In the genomic region with DNA sequence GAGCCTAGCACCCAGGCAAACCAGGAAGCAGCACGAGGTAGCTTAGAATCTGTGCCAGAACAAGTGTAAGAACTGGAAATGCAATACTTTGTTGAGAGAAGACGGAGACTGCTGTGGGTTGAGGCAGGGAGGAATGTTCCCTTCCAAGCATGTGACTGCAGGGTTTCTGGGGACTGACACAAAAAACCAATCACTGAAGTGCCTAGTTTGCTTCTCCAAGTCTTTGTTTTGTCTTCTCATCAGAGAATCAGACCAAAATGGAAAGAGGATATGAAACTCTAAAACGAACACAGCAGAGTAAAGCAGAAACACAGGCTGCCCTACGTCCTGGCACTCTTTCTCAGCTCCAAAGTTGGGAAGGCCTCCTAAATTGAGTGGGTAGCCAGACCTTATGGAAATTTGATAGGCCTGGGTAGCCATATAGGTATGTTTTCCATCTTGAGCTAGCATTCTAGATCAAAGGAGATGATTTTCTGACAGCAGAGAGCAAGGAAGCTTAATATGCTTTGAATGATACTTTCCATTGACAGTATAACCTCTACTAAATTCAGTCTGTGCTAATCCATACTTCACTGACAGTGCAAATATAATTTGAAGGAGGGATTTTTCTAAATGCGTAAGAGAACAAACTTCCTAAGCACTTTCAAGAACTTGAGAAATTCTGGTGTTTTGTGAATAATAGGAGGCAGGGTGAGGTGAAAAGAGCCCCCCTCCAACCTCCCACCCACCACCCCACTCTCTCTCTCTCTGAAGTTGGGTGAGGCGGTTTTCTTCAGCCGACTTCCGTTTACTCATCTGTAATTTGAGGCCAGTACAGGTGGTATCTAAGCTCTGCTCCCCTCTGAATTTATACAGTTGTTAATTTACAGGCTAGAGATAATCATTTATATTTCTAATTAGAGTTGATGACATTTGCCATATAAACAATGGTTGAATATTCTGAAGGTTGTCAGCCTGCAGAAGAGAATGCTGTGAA, we compare ENCODE assay signal across 9 cellular contexts. TPM values are rescaled to one million over a fixed set of nuclear protein-coding genes. Genes with fewer than 3 reads are reported as not detected.
DNase-seq lines count a peak whose midpoint lies in the region; ATAC-seq, FAIRE-seq and TF ChIP-seq lines count a peak whose summit lies in the region.
"Had no signal": no experiment of that assay in that cellular context is flagged by ENCODE, and none has a peak within 500 bp of the region (broad histone marks: within the 10 kb centered on the region; RNA-seq: fewer than 3 reads in every experiment).

No MANE protein-coding gene starts in this region.

- no peaks in the 10 kb centered on the region for H3K9me2 ChIP-seq in PC-3 (replicated peaks; ENCODE audit: low read length)

- H3K4me1 ChIP-seq in PC-3 (ENCODE audit: insufficient read depth, low read length) (peaks cover 72% of the 10 kb centered on the region), muscle layer of duodenum (ENCODE audit: control insufficient read depth in 1 of 2, insufficient read depth in 2 of 2, low read length in 2 of 2) (peaks cover 3 to 7% of the 10 kb centered on the region in 2 donors)

- CTCF ChIA-PET in PC-3 (lab: Charles Lee) = interaction anchor here (0.5 to 1.5 kb wide), 3 partner anchors 11 to 90 kb away, joined by 3 to 9 read pairs (median 6); no protein-coding TSS in a partner anchor

- peaks cover 67% of the 10 kb centered on the region for H4K20me1 ChIP-seq in PC-3 (ENCODE audit: low read length)

- TF ChIP-seq CTCF in PC-3 (conservative IDR thresholded peaks at IDR 0.05; ENCODE audit: low read depth, low read length) (no peak), D721Med (IDR thresholded peaks at IDR 0.05; ENCODE audit: insufficient read depth, missing control alignments) (no peak)

- no peak overlapping the region for H3K4me3 Mint-ChIP-seq in activated T-helper 1 cell treated with anti-CD3 and anti-CD28 coated beads, Interleukin-12 subunit alpha, Interleukin-12 subunit beta, Interleukin-2, Interleukin-4 antibody, amounts not matched to agents 30 ng/mL and 10 ng/mL and 1 ng/mL, durations not matched to agents 14 hours and 24 hours and 36 hours

- no peaks in the 10 kb centered on the region for H3K27me3 ChIP-seq in PC-3 (ENCODE audit: low read length)
- H3K27me3 ChIP-seq in muscle layer of duodenum (ENCODE audit: low read depth, low read length) = no peaks in the 10 kb centered on the region
- H3K27me3 ChIP-seq: right lobe of liver had no signal

- H3K9me3 Mint-ChIP-seq in activated T-helper 1 cell treated with anti-CD3 and anti-CD28 coated beads, Interleukin-12 subunit alpha, Interleukin-12 subunit beta, Interleukin-2, Interleukin-4 antibody, amounts not matched to agents 30 ng/mL and 10 ng/mL and 1 ng/mL, durations not matched to agents 14 hours and 24 hours and 36 hours = no peaks in the 10 kb centered on the region

- H3K27me3 Mint-ChIP-seq in activated T-helper 1 cell treated with anti-CD3 and anti-CD28 coated beads, Interleukin-12 subunit alpha, Interleukin-12 subunit beta, Interleukin-2, Interleukin-4 antibody, amounts not matched to agents 30 ng/mL and 10 ng/mL and 1 ng/mL, durations not matched to agents 14 hours and 24 hours and 36 hours (ENCODE audit: insufficient read depth) = peaks cover 44% of the 10 kb centered on the region

- peaks cover 97% of the 10 kb centered on the region for H3K79me2 ChIP-seq in PC-3 (ENCODE audit: low read length)

- ATAC-seq in GM18520 (IDR thresholded peaks at IDR 0.05; ENCODE audit: unreplicated experiment) = peak; percentile 82
- peak; percentile 88 for ATAC-seq in HG02852 (IDR thresholded peaks at IDR 0.05; ENCODE audit: unreplicated experiment)
- no peak for ATAC-seq in PC-3

- H3K36me3 Mint-ChIP-seq in activated T-helper 1 cell treated with anti-CD3 and anti-CD28 coated beads, Interleukin-12 subunit alpha, Interleukin-12 subunit beta, Interleukin-2, Interleukin-4 antibody, amounts not matched to agents 30 ng/mL and 10 ng/mL and 1 ng/mL, durations not matched to agents 14 hours and 24 hours and 36 hours (ENCODE audit: low read depth) = no peaks in the 10 kb centered on the region

- POLR2A ChIA-PET in PC-3 (lab: Charles Lee; ENCODE audit: unreplicated experiment) = interaction anchor here (0.6 to 1.0 kb wide), 3 partner anchors 43 to 175 kb away, joined by 3 to 13 read pairs (median 3); no protein-coding TSS in a partner anchor

- DNase-seq in PC-3 = peak; percentile 60
- no peak for DNase-seq in D721Med (ENCODE audit: insufficient read length, low spot score)
- no peak for DNase-seq in activated T-helper 1 cell treated with anti-CD3 and anti-CD28 coated beads, Interleukin-12 subunit alpha, Interleukin-12 subunit beta, Interleukin-2, Interleukin-4 antibody, amounts not matched to agents 30 ng/mL and 10 ng/mL and 1 ng/mL, durations not matched to agents 14 hours and 24 hours and 36 hours (ENCODE audit: low spot score)
- no peak for DNase-seq in GM19238 (ENCODE audit: insufficient read length, low spot score)
- no peak for DNase-seq in effector CD8-positive, alpha-beta T cell (lab: John Stamatoyannopoulos, UW)
- DNase-seq: right lobe of liver had no signal

- H2AFZ ChIP-seq in PC-3 (ENCODE audit: low read length) = no peak overlapping the region

- no peak overlapping the region for H3K27ac Mint-ChIP-seq in activated T-helper 1 cell treated with anti-CD3 and anti-CD28 coated beads, Interleukin-12 subunit alpha, Interleukin-12 subunit beta, Interleukin-2, Interleukin-4 antibody, amounts not matched to agents 30 ng/mL and 10 ng/mL and 1 ng/mL, durations not matched to agents 14 hours and 24 hours and 36 hours

- H3K9ac ChIP-seq in PC-3 (ENCODE audit: low read length) = no peak overlapping the region

- peak overlapping the region; percentile 89 for H3K4me2 ChIP-seq in PC-3 (ENCODE audit: low read length)

- H3K27ac ChIP-seq in PC-3 (ENCODE audit: low read length) = no peak overlapping the region
- H3K27ac ChIP-seq in muscle layer of duodenum (ENCODE audit: low read length) = peak overlapping the region; percentile 37

- no peaks in the 10 kb centered on the region for H3K36me3 ChIP-seq in PC-3 (ENCODE audit: low read depth, low read length)
- no peaks in the 10 kb centered on the region for H3K36me3 ChIP-seq in muscle layer of duodenum (ENCODE audit: control insufficient read depth in 1 of 2, insufficient read depth in 2 of 2, low read length in 2 of 2)
- H3K36me3 ChIP-seq: right lobe of liver had no signal

- FAIRE-seq in D721Med (lab: Jason Lieb, UNC) = no peak

- no TSS peak for BruUV-seq in PC-3 (replicated peaks; lab: Mats Ljungman, UMichigan)

- H3K4me1 Mint-ChIP-seq in activated T-helper 1 cell treated with anti-CD3 and anti-CD28 coated beads, Interleukin-12 subunit alpha, Interleukin-12 subunit beta, Interleukin-2, Interleukin-4 antibody, amounts not matched to agents 30 ng/mL and 10 ng/mL and 1 ng/mL, durations not matched to agents 14 hours and 24 hours and 36 hours (ENCODE audit: low read depth) = peaks cover 28% of the 10 kb centered on the region

- peak overlapping the region; percentile 73 for H3K4me3 ChIP-seq in PC-3 (ENCODE audit: low read length)
- peak overlapping the region in 1 of 2 donors; percentile 17 for H3K4me3 ChIP-seq in muscle layer of duodenum (ENCODE audit: low read depth in 1 of 2, low read length in 2 of 2)
- H3K4me3 ChIP-seq: right lobe of liver had no signal

- H3F3A ChIP-seq in PC-3 (ENCODE audit: low read length, unreplicated experiment) = no peaks in the 10 kb centered on the region

- no peaks in the 10 kb centered on the region for H3K9me3 ChIP-seq in PC-3 (ENCODE audit: low read length)
- H3K9me3 ChIP-seq in muscle layer of duodenum (ENCODE audit: control insufficient read depth in 1 of 2, low read length in 2 of 2) = no peaks in the 10 kb centered on the region
- H3K9me3 ChIP-seq: right lobe of liver had no signal

- intact Hi-C loops in PC-3 (cut with micrococcal nuclease) = no loop called here
- intact Hi-C loops in activated T-helper 1 cell treated with anti-CD3 and anti-CD28 coated beads, Interleukin-12 subunit alpha, Interleukin-12 subunit beta, Interleukin-2, Interleukin-4 antibody, amounts not matched to agents 30 ng/mL and 10 ng/mL and 1 ng/mL, durations not matched to agents 14 hours and 24 hours and 36 hours (cut with micrococcal nuclease) = no loop called here

RNA-seq across cellular contexts. Expression of gene ADRB2, which starts 5.5 kb away (rescaled TPM):
- 41.1 and 42.1 TPM in 2 replicates for total RNA-seq in PC-3 (2014; rRNA removed)
- total RNA-seq in activated T-helper 1 cell treated with anti-CD3 and anti-CD28 coated beads, Interleukin-12 subunit alpha, Interleukin-12 subunit beta, Interleukin-2, Interleukin-4 antibody, amounts not matched to agents 30 ng/mL and 10 ng/mL and 1 ng/mL, durations not matched to agents 14 hours and 24 hours and 36 hours = 0.83 and 0.93 TPM in 2 replicates

Comparison
In these comparisons a context has a peak if more than half of its experiments do, and no peak if none do; other contexts are left out.
1. RNA of gene ADRB2, which starts 5.5 kb away (total RNA-seq): 41.1 to 42.1 TPM in PC-3; 0.83 to 0.93 TPM in activated T-helper 1 cell treated with anti-CD3 and anti-CD28 coated beads, Interleukin-12 subunit alpha, Interleukin-12 subunit beta, Interleukin-2, Interleukin-4 antibody, amounts not matched to agents 30 ng/mL and 10 ng/mL and 1 ng/mL, durations not matched to agents 14 hours and 24 hours and 36 hours; every median in the first group is over 10 times any median in the second.